Comparison of ENCODE assay signal across 1 cellular context in the genomic region with DNA sequence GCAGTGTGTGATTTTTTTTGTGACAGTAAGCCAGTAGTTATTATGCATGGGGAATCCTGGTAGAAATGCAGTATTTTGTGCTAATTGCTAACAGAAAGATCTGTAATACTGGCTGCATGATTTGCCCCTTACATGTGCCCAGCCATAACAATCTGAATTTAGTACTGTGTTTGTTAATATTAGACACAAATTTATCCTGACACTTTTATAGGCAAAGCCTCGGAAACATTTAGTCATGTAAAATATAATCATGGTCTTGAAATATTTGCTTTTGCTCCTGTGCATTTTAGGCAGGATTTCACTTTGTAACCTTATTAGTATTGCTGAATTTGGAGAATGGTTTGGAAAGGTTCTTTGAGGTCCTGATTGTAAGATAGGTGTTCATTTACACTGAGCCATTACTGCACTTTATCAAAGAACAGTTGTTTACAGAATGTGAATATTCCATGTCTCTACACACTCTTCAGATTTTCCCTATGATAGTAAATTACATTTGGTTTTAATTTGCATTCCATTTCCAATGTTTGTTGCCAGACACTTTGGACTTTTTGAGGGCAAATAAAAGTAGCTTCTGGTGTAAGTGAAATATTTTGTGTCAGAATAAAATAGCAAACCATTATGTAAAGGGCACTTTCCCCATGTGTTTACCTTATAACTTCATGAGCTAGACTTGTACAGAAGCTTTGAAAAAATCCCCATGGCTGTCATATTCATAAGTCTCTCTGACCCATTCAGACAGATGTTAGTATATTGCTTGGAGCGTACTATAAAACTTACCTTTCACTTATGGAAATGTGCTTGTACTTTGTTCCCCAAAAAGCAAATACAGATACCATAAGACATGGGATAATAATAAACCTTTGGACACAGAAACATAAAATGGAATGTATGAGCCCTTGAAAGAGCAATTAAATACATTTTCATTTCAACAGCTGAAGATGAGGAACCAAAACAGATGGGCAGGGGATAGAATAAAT.
TF ChIP-seq lines count a peak whose summit lies in the region.

No MANE protein-coding gene starts in this region.

TF ChIP-seq in SK-N-SH, 30 proteins besides CTCF, POLR2A, EP300 and RAD21 (continued from another document):
- TF ChIP-seq, protein P1, sequence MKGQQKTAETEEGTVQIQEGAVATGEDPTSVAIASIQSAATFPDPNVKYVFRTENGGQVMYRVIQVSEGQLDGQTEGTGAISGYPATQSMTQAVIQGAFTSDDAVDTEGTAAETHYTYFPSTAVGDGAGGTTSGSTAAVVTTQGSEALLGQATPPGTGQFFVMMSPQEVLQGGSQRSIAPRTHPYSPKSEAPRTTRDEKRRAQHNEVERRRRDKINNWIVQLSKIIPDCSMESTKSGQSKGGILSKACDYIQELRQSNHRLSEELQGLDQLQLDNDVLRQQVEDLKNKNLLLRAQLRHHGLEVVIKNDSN (IDR thresholded peaks at IDR 0.05; ENCODE audit: borderline replicate concordance, low read depth): no peak
